ENCODE assay signal across 17 cellular contexts in the genomic region with DNA sequence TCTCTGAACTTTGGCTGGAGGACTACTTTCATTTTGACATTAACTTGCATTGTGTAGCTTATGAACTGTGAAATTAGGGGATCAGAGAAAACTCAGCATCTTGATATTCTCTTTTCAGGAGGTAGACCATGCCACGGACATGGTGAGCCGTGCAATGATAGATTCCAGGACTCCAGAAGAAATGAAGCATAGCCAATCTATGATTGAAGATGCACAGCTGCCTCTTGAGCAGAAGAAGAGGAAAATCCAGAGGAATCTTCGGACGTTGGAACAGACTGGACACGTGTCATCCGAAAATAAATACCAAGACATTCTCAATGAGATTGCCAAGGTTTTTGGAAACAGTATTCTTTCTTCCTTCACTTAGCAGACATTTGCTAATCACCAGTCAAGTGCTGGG. TPM values are rescaled to one million over a fixed set of nuclear protein-coding genes. Genes with fewer than 3 reads are reported as not detected.
DNase-seq lines count a peak whose midpoint lies in the region; ATAC-seq, FAIRE-seq and TF ChIP-seq lines count a peak whose summit lies in the region.
"Had no signal": no experiment of that assay in that cellular context is flagged by ENCODE, and none has a peak within 500 bp of the region (broad histone marks: within the 10 kb centered on the region; RNA-seq: fewer than 3 reads in every experiment).

No MANE protein-coding gene starts in this region.

- H3K4me1 Mint-ChIP-seq in nephron (peaks cover 38% of the 10 kb centered on the region), GM23338 (no peaks in the 10 kb centered on the region)
- H3K4me1 Mint-ChIP-seq: H9 had no signal

- H3K27me3 ChIP-seq in OCI-LY3 (ENCODE audit: low read depth, low read length), result peaks cover 5% of the 10 kb centered on the region; the same call in 1 of the 2 replicates
- no peaks in the 10 kb centered on the region for H3K27me3 ChIP-seq in endothelial cell of umbilical vein (ENCODE audit: control insufficient read depth in 2 of 2, insufficient read depth in 2 of 2, low read length in 2 of 2)
- no peaks in the 10 kb centered on the region for H3K27me3 ChIP-seq in GM23338 (ENCODE audit: insufficient read depth)
- H3K27me3 ChIP-seq in stomach, result no peaks in the 10 kb centered on the region
- H3K27me3 ChIP-seq: BLaER1 had no signal

- H3K36me3 ChIP-seq in OCI-LY3 (replicated peaks; ENCODE audit: low read depth, low read length) (no peaks in the 10 kb centered on the region), endothelial cell of umbilical vein (ENCODE audit: control insufficient read depth in 2 of 2, extremely low read depth in 1 of 2, insufficient read depth in 2 of 2, low read length in 2 of 2) (no peaks in the 10 kb centered on the region), GM23338 (ENCODE audit: insufficient read depth) (no peaks in the 10 kb centered on the region), stomach (peaks cover 0 to 60% (median 33%) of the 10 kb centered on the region in 4 donors)

- no peaks in the 10 kb centered on the region for H3K79me2 ChIP-seq in OCI-LY3 (ENCODE audit: low read length)
- H3K79me2 ChIP-seq in endothelial cell of umbilical vein (ENCODE audit: control insufficient read depth, insufficient read depth, low read length), result no peaks in the 10 kb centered on the region
- H3K79me2 ChIP-seq in GM23338 (replicated peaks; ENCODE audit: insufficient read depth), result no peaks in the 10 kb centered on the region

- no peaks in the 10 kb centered on the region for H3K9me2 ChIP-seq in GM23338 (ENCODE audit: insufficient read depth)

- peaks cover 36% of the 10 kb centered on the region for H3K4me1 ChIP-seq in OCI-LY3 (ENCODE audit: low read length)
- peaks cover 64% of the 10 kb centered on the region for H3K4me1 ChIP-seq in endothelial cell of umbilical vein (ENCODE audit: control insufficient read depth, extremely low read depth, insufficient read depth, low read length)
- no peaks in the 10 kb centered on the region for H3K4me1 ChIP-seq in GM23338 (ENCODE audit: insufficient read depth)
- peaks cover 5 to 17% (median 13%) of the 10 kb centered on the region in 4 donors for H3K4me1 ChIP-seq in stomach

- intact Hi-C loops in endothelial cell of umbilical vein (cut with micrococcal nuclease) (no loop called here), stomach (cut with DNase I; ENCODE audit: low total_unique reads) (no loop called here)

- dilution Hi-C loops in endothelial cell of umbilical vein (cut with MboI; ENCODE audit: extremely low pct_ligation_motif_present, low sequenced_read_pairs), result loop anchor here (25.0 kb wide), 1 partner anchor 117 kb away; a partner anchor contains a TSS

- peaks cover 24% of the 10 kb centered on the region for H3K36me3 Mint-ChIP-seq in nephron (ENCODE audit: low read depth)
- peaks cover 8% of the 10 kb centered on the region; the same call in 2 of the 3 replicates for H3K36me3 Mint-ChIP-seq in GM23338 (ENCODE audit: low read depth)

- H3K4me2 ChIP-seq in OCI-LY3 (ENCODE audit: low read length) (peak overlapping the region; percentile 56), endothelial cell of umbilical vein (ENCODE audit: insufficient read depth, low read length) (no peak overlapping the region), GM23338 (no peak overlapping the region)
- H3K4me2 ChIP-seq: BLaER1 had no signal

- CTCF ChIA-PET in endothelial cell of umbilical vein (lab: Charles Lee), result interaction anchor here (0.6 to 2.7 kb wide), 5 partner anchors 9 to 79 kb away, joined by 3 to 9 read pairs (median 4); no protein-coding TSS in a partner anchor

- H3K4me3 Mint-ChIP-seq in nephron, result no peak overlapping the region
- no peak overlapping the region for H3K4me3 Mint-ChIP-seq in GM23338
- H3K4me3 Mint-ChIP-seq: CD14-positive monocyte; CD4-positive, alpha-beta memory T cell; H9 had no signal

- no peaks in the 10 kb centered on the region for H3F3A ChIP-seq in GM23338 (replicated peaks; ENCODE audit: low read depth)

- H3K27me3 Mint-ChIP-seq in nephron (ENCODE audit: low read depth) (no peaks in the 10 kb centered on the region), GM23338 (ENCODE audit: insufficient read depth, low read depth, poor library complexity) (no peaks in the 10 kb centered on the region)
- H3K27me3 Mint-ChIP-seq: CD4-positive, alpha-beta memory T cell had no signal

- peak; percentile 31 for DNase-seq in endothelial cell of umbilical vein (ENCODE audit: low read depth, low spot score)
- DNase-seq in NOMO-1 treated with dmso at 0.1 percent for 144 hours (lab: John Stamatoyannopoulos, UW; ENCODE audit: unreplicated experiment), result no peak
- no peak for DNase-seq in GM23338 (ENCODE audit: low spot score)
- DNase-seq in stomach, result no peak
- no peak for DNase-seq in omental fat pad (ENCODE audit: low spot score)
- DNase-seq: CD4-positive, alpha-beta memory T cell; DMS153; DMS79; GDM1; H9 had no signal

- WGBS in stomach, 5 donors, result 79 to 92% (median 83%) methylated on average over 6 of the region's 6 CpGs

- H3K9ac ChIP-seq in OCI-LY3 (ENCODE audit: low read length), result no peak overlapping the region
- peak overlapping the region; percentile 53 for H3K9ac ChIP-seq in endothelial cell of umbilical vein (replicated peaks; ENCODE audit: extremely low read depth, insufficient read depth, low read length)
- H3K9ac ChIP-seq: BLaER1 had no signal

- TF ChIP-seq EP300 in stomach (IDR thresholded peaks at IDR 0.05), result no peak

- H3K27ac ChIP-seq in OCI-LY3 (ENCODE audit: low read length) (no peak overlapping the region), endothelial cell of umbilical vein (ENCODE audit: insufficient read depth, low read depth, low read length) (peak overlapping the region; percentile 89), GM23338 (ENCODE audit: low read depth) (no peak overlapping the region), stomach (no peak overlapping the region)
- H3K27ac ChIP-seq: BLaER1 had no signal

- TF ChIP-seq CTCF in OCI-LY3 (IDR thresholded peaks at IDR 0.05; ENCODE audit: low read depth, low read length), result no peak
- TF ChIP-seq CTCF in endothelial cell of umbilical vein (IDR thresholded peaks at IDR 0.05; ENCODE audit: extremely low read depth in 1 of 2, insufficient read depth in 1 of 2, low read depth in 1 of 2, low read length in 2 of 2), result no peak
- no peak for TF ChIP-seq CTCF in nephron (IDR thresholded peaks at IDR 0.05; ENCODE audit: unreplicated experiment in 3 of 3)
- TF ChIP-seq CTCF in GM23338 (conservative IDR thresholded peaks at IDR 0.05; ENCODE audit: low read depth in 2 of 2), result no peak
- TF ChIP-seq CTCF in stomach (IDR thresholded peaks at IDR 0.05), result no peak
- no peak for TF ChIP-seq CTCF in omental fat pad (IDR thresholded peaks at IDR 0.05)

- no peak for FAIRE-seq in endothelial cell of umbilical vein (lab: Jason Lieb, UNC)
- FAIRE-seq: A204.1, H1, HepG2 had no signal

- H2AFZ ChIP-seq in OCI-LY3 (ENCODE audit: low read depth, low read length) (no peak overlapping the region), endothelial cell of umbilical vein (ENCODE audit: low read depth, low read length) (no peak overlapping the region), GM23338 (no peak overlapping the region)

- no peaks in the 10 kb centered on the region for H3K9me1 ChIP-seq in endothelial cell of umbilical vein (replicated peaks; ENCODE audit: control insufficient read depth, extremely low read depth, insufficient read depth, low read length)

- H3K27ac Mint-ChIP-seq in nephron (peak overlapping the region; percentile 44 to 73 (median 45)), GM23338 (no peak overlapping the region)
- H3K27ac Mint-ChIP-seq: H9 had no signal

- no peak overlapping the region for H3K4me3 ChIP-seq in OCI-LY3 (ENCODE audit: low read length)
- no peak overlapping the region for H3K4me3 ChIP-seq in endothelial cell of umbilical vein (replicated peaks in 1 of 3; ENCODE audit: insufficient read depth in 1 of 3, low read depth in 1 of 3, low read length in 3 of 3)
- no peak overlapping the region for H3K4me3 ChIP-seq in GM23338
- H3K4me3 ChIP-seq in stomach, result no peak overlapping the region
- H3K4me3 ChIP-seq: BLaER1 had no signal

- H4K20me1 ChIP-seq in OCI-LY3 (ENCODE audit: insufficient read depth, low read length) (no peaks in the 10 kb centered on the region), endothelial cell of umbilical vein (replicated peaks; ENCODE audit: control insufficient read depth, extremely low read depth, insufficient read depth, low read length) (no peaks in the 10 kb centered on the region), GM23338 (replicated peaks; ENCODE audit: insufficient read depth) (no peaks in the 10 kb centered on the region; the same call in none of the 2 replicates)
- H4K20me1 ChIP-seq: BLaER1 had no signal

- BruUV-seq in endothelial cell of umbilical vein (replicated peaks; lab: Mats Ljungman, UMichigan), result no TSS peak

- ATAC-seq in GM23338 (no peak), omental fat pad (ENCODE audit: low FRiP score) (no peak)
- ATAC-seq: HepG2 had no signal

- TF ChIP-seq POLR2A in endothelial cell of umbilical vein (IDR thresholded peaks at IDR 0.05; ENCODE audit: low read depth, low read length) (no peak), stomach (IDR thresholded peaks at IDR 0.05) (no peak)

- POLR2A ChIA-PET in endothelial cell of umbilical vein (lab: Charles Lee), result interaction anchor here (0.7 kb wide), 1 partner anchor 337 kb away, joined by 6 read pairs; no protein-coding TSS in a partner anchor

- H3K9me3 ChIP-seq in OCI-LY3 (ENCODE audit: insufficient read depth, low read length) (no peaks in the 10 kb centered on the region), endothelial cell of umbilical vein (replicated peaks; ENCODE audit: control insufficient read depth, insufficient read depth, low read length) (no peaks in the 10 kb centered on the region), stomach (no peaks in the 10 kb centered on the region)
- H3K9me3 ChIP-seq: BLaER1 had no signal

- H3K9me3 Mint-ChIP-seq in nephron, result no peaks in the 10 kb centered on the region
- no peaks in the 10 kb centered on the region for H3K9me3 Mint-ChIP-seq in GM23338
- H3K9me3 Mint-ChIP-seq: CD14-positive monocyte; CD4-positive, alpha-beta memory T cell; H9 had no signal

TF ChIP-seq in GM23338, 12 proteins besides CTCF, POLR2A, EP300 and RAD21 (continues in another document):
- no peak for TF ChIP-seq ZNF114 (CRISPR knock-in tag; IDR thresholded peaks at IDR 0.05)

RNA-seq across cellular contexts. Expression of a gene that starts 20.6 kb away (rescaled TPM):
- total RNA-seq in endothelial cell of umbilical vein (342 and 393 TPM in 2 replicates), stomach (10 to 100 TPM in 2 of 5 donors, 1 to 10 TPM in 2, not detected in 1; 1.4 to 16.2 (median 9.3) TPM), omental fat pad (10 to 100 TPM in 2 of 4 donors, 1 to 10 TPM in 2; 5.8 to 11.3 (median 9.5) TPM)
- polyA plus RNA-seq in endothelial cell of umbilical vein (599 and 624 TPM in 2 replicates), GM23338 (2016; fragmentation: Nextera tagmentation; extraction: Ambion mirVana) (12.8 and 15.0 TPM in 2 replicates), stomach (1 to 10 TPM; 2.2 to 6.0 (median 4.7) TPM)
- polyA plus RNA-seq in endothelial cell of umbilical vein (2011; cell fraction: cytosol; rRNA removed), result 391 and 418 TPM in 2 replicates
- 160 and 208 TPM in 2 replicates for polyA plus RNA-seq in endothelial cell of umbilical vein (2011; cell fraction: nucleus; rRNA removed)
- polyA plus RNA-seq in endothelial cell of umbilical vein (2012), result 318 and 326 TPM in 2 replicates
- polyA minus RNA-seq in endothelial cell of umbilical vein, result 963 and 1,052 TPM in 2 replicates
- polyA minus RNA-seq in endothelial cell of umbilical vein (2011; cell fraction: cytosol; rRNA and poly(A)+ RNA removed), result 0.51 TPM
- polyA minus RNA-seq in endothelial cell of umbilical vein (2011; cell fraction: nucleus; rRNA and poly(A)+ RNA removed), result 189 and 305 TPM in 2 replicates
- total RNA-seq in GM23338 (2014; rRNA removed; shearing (Covaris generic)), result 20.3 and 26.0 TPM in 2 replicates

Comparison
In these comparisons a context has a peak if more than half of its experiments do, and no peak if none do; other contexts are left out.
1. RNA of a gene that starts 20.6 kb away (total RNA-seq): 342 to 393 TPM in endothelial cell of umbilical vein; 20.3 to 26.0 TPM in GM23338, 5.8 to 11.3 TPM in omental fat pad and 1.4 to 16.2 TPM in stomach; every median in the first group is over 10 times any median in the second.